ENCODE assay signal across 30 cellular contexts in the genomic region with DNA sequence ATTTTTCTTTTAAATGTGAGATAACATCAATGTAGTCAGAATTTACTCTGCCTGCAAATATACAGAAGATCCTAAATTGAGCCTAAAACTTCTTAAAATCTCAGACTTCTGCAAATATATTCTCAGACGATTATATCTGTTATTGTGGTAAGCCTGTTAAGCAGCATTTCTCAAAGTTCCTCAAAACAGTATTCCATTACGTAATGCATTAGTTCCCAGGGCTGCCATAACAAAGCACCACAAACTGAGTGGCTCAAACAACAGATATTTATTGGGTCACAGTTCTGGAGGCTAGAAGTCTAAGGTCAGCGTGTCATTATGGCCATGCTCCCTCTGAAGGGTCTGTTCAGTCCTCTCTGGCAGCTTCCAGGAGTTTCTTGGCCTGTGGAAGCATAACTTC.
A peak's percentile ranks its signal among the peaks of the same experiment; 100 is the strongest.
DNase-seq lines count a peak whose midpoint lies in the region; ATAC-seq lines count a peak whose summit lies in the region.
"Had no signal": no experiment of that assay in that cellular context is flagged by ENCODE, and none has a peak within 500 bp of the region (broad histone marks: within the 10 kb centered on the region; RNA-seq: fewer than 3 reads in every experiment).

No MANE protein-coding gene starts in this region.

- no peak overlapping the region for H3K27ac ChIP-seq in right cardiac atrium (ENCODE audit: low read length)
- H3K27ac ChIP-seq: breast epithelium, prostate gland, SJSA1 had no signal

- H3K4me3 Mint-ChIP-seq in activated CD4-positive, alpha-beta memory T cell treated with anti-CD3 and anti-CD28 coated beads, Interleukin-2, amount 10 ng/mL, durations not matched to agents 7 days and 5 days: no peak overlapping the region
- H3K4me3 Mint-ChIP-seq: CD4-positive, CD25-positive, alpha-beta regulatory T cell; HFFc6; natural killer cell; stimulated activated effector memory CD8-positive, alpha-beta T cell treated with anti-CD3 and anti-CD28 coated beads, Interleukin-12 subunit alpha, Interleukin-12 subunit beta, amount 100 ng/mL, for 72 hours had no signal

- CTCF ChIA-PET in activated CD4-positive, alpha-beta memory T cell treated with anti-CD3 and anti-CD28 coated beads, Interleukin-2, amount 10 ng/mL, durations not matched to agents 7 days and 5 days (lab: Charles Lee): no interaction called here

- intact Hi-C loops in right cardiac atrium (cut with DNase I): no loop called here
- intact Hi-C loops in cardiac septum (cut with DNase I): no loop called here

- no peaks in the 10 kb centered on the region for H3K27me3 Mint-ChIP-seq in activated CD4-positive, alpha-beta memory T cell treated with anti-CD3 and anti-CD28 coated beads, Interleukin-2, amount 10 ng/mL, durations not matched to agents 7 days and 5 days
- H3K27me3 Mint-ChIP-seq: CD4-positive, CD25-positive, alpha-beta regulatory T cell had no signal

- H3K27me3 ChIP-seq in right cardiac atrium (ENCODE audit: control insufficient read depth, insufficient read depth): no peaks in the 10 kb centered on the region
- H3K27me3 ChIP-seq: breast epithelium, SJSA1 had no signal

- H3K36me3 Mint-ChIP-seq in activated CD4-positive, alpha-beta memory T cell treated with anti-CD3 and anti-CD28 coated beads, Interleukin-2, amount 10 ng/mL, durations not matched to agents 7 days and 5 days (ENCODE audit: low read depth): no peaks in the 10 kb centered on the region
- H3K36me3 Mint-ChIP-seq: activated naive CD4-positive, alpha-beta T cell treated with anti-CD3 and anti-CD28 coated beads, Interleukin-2, amount 50 U/mL, for 72 hours; CD4-positive, CD25-positive, alpha-beta regulatory T cell; natural killer cell; stimulated activated effector memory CD8-positive, alpha-beta T cell treated with anti-CD3 and anti-CD28 coated beads, Interleukin-12 subunit alpha, Interleukin-12 subunit beta, amount 100 ng/mL, for 72 hours had no signal

- no peaks in the 10 kb centered on the region for H3K4me1 ChIP-seq in right cardiac atrium (ENCODE audit: control insufficient read depth, insufficient read depth, low read length)
- H3K4me1 ChIP-seq: breast epithelium, prostate gland, SJSA1 had no signal

- no peak overlapping the region for H3K27ac Mint-ChIP-seq in activated CD4-positive, alpha-beta memory T cell treated with anti-CD3 and anti-CD28 coated beads, Interleukin-2, amount 10 ng/mL, durations not matched to agents 7 days and 5 days
- H3K27ac Mint-ChIP-seq: activated naive CD4-positive, alpha-beta T cell treated with anti-CD3 and anti-CD28 coated beads, Interleukin-2, amount 50 U/mL, for 72 hours; activated T-helper 2 cell treated with anti-CD3 and anti-CD28 coated beads, Interferon-gamma antibody, Interleukin-2, Interleukin-4, amounts not matched to agents 10 μg/mL and 5 μg/mL and 100 μg/mL, durations not matched to agents 14 hours and 24 hours and 36 hours; CD4-positive, CD25-positive, alpha-beta regulatory T cell; HFFc6; natural killer cell; stimulated activated effector memory CD8-positive, alpha-beta T cell treated with anti-CD3 and anti-CD28 coated beads, Interleukin-12 subunit alpha, Interleukin-12 subunit beta, amount 100 ng/mL, for 72 hours had no signal

- POLR2A ChIA-PET in activated CD4-positive, alpha-beta memory T cell treated with anti-CD3 and anti-CD28 coated beads, Interleukin-2, amount 10 ng/mL, durations not matched to agents 7 days and 5 days (lab: Charles Lee): no interaction called here

- H3K4me3 ChIP-seq in right cardiac atrium (ENCODE audit: low read length): no peak overlapping the region
- H3K4me3 ChIP-seq: breast epithelium, lung, mucosa of descending colon, prostate gland, SJSA1 had no signal

- WGBS in right cardiac atrium: 67% methylated on average over 3 of the region's 3 CpGs

- DNase-seq in right cardiac atrium: no peak
- DNase-seq in cardiac septum (ENCODE audit: low spot score): no peak
- peak; percentile 75 for DNase-seq in SIG-M5 treated with dmso at 0.1 percent for 504 hours (lab: John Stamatoyannopoulos, UW; ENCODE audit: unreplicated experiment)
- DNase-seq in amniotic epithelial cell (ENCODE audit: low read depth): peak; percentile 5
- DNase-seq in activated CD4-positive, alpha-beta memory T cell treated with anti-CD3 and anti-CD28 coated beads, Interleukin-2, amount 10 ng/mL, durations not matched to agents 7 days and 5 days: no peak
- no peak for DNase-seq in cerebellar cortex (ENCODE audit: low spot score)
- DNase-seq: activated CD8-positive, alpha-beta memory T cell treated with anti-CD3 and anti-CD28 coated beads for 24 hours; activated T-cell treated with anti-CD3 and anti-CD28 coated beads for 4 hours; anterior cingulate cortex; CD4-positive, CD25-positive, alpha-beta regulatory T cell; HFFc6; mucosa of descending colon; natural killer cell; NCI-H1417 treated with DMSO at 0.1 percent for 48 hours; NCI-H2081 treated with DMSO at 0.1 percent for 48 hours; NCI-H226; NCI-H526 treated with DMSO at 0.1 percent for 48 hours; NK-92 treated with Interleukin-12 subunit alpha and Interleukin-12 subunit beta, amount 100 ng/mL, for 24 hours; nucleus accumbens; stimulated activated CD4-positive, alpha-beta T cell treated with anti-CD3 and anti-CD28 coated beads, Interleukin-15, amount 100 ng/mL, for 24 hours; stimulated activated CD4-positive, alpha-beta T cell treated with anti-CD3 and anti-CD28 coated beads, Interleukin-4, amount 100 ng/mL, for 4 hours had no signal

- H3K4me1 Mint-ChIP-seq in activated CD4-positive, alpha-beta memory T cell treated with anti-CD3 and anti-CD28 coated beads, Interleukin-2, amount 10 ng/mL, durations not matched to agents 7 days and 5 days: no peaks in the 10 kb centered on the region
- H3K4me1 Mint-ChIP-seq: CD4-positive, CD25-positive, alpha-beta regulatory T cell; natural killer cell; stimulated activated effector memory CD8-positive, alpha-beta T cell treated with anti-CD3 and anti-CD28 coated beads, Interleukin-12 subunit alpha, Interleukin-12 subunit beta, amount 100 ng/mL, for 72 hours had no signal

- no peaks in the 10 kb centered on the region for H3K9me3 Mint-ChIP-seq in activated CD4-positive, alpha-beta memory T cell treated with anti-CD3 and anti-CD28 coated beads, Interleukin-2, amount 10 ng/mL, durations not matched to agents 7 days and 5 days
- H3K9me3 Mint-ChIP-seq: activated naive CD4-positive, alpha-beta T cell treated with anti-CD3 and anti-CD28 coated beads, Interleukin-2, amount 50 U/mL, for 72 hours; activated T-helper 2 cell treated with anti-CD3 and anti-CD28 coated beads, Interferon-gamma antibody, Interleukin-2, Interleukin-4, amounts not matched to agents 10 μg/mL and 5 μg/mL and 100 μg/mL, durations not matched to agents 14 hours and 24 hours and 36 hours; HFFc6 had no signal

- no peaks in the 10 kb centered on the region for H3K9me3 ChIP-seq in right cardiac atrium (ENCODE audit: control insufficient read depth, low read length)
- H3K9me3 ChIP-seq: breast epithelium, mucosa of descending colon, prostate gland, SJSA1 had no signal

- peak; percentile 18 to 40 for ATAC-seq in right cardiac atrium
- ATAC-seq in GM18907 (IDR thresholded peaks at IDR 0.05; ENCODE audit: unreplicated experiment): no peak
- no peak for ATAC-seq in HG03159 (IDR thresholded peaks at IDR 0.05; ENCODE audit: unreplicated experiment)
- ATAC-seq: activated naive CD4-positive, alpha-beta T cell treated with anti-CD3 and anti-CD28 coated beads, Interleukin-2, amount 50 U/mL, for 72 hours; mucosa of descending colon; natural killer cell; stimulated activated effector memory CD8-positive, alpha-beta T cell treated with anti-CD3 and anti-CD28 coated beads, Interleukin-12 subunit alpha, Interleukin-12 subunit beta, amount 100 ng/mL, for 72 hours had no signal

Comparison
In these comparisons a context has a peak if more than half of its experiments do, and no peak if none do; other contexts are left out.
1. ATAC-seq: peak in right cardiac atrium (2 of 2); none in GM18907 (single experiment) and HG03159 (single experiment).
2. DNase-seq: peak in SIG-M5 treated with dmso at 0.1 percent for 504 hours (single experiment) and amniotic epithelial cell (single experiment); none in right cardiac atrium (0 of 3), cardiac septum (single experiment), activated CD4-positive, alpha-beta memory T cell treated with anti-CD3 and anti-CD28 coated beads, Interleukin-2, amount 10 ng/mL, durations not matched to agents 7 days and 5 days (single experiment) and cerebellar cortex (single experiment).